ENCODE assay signal across 8 cellular contexts in the genomic region with DNA sequence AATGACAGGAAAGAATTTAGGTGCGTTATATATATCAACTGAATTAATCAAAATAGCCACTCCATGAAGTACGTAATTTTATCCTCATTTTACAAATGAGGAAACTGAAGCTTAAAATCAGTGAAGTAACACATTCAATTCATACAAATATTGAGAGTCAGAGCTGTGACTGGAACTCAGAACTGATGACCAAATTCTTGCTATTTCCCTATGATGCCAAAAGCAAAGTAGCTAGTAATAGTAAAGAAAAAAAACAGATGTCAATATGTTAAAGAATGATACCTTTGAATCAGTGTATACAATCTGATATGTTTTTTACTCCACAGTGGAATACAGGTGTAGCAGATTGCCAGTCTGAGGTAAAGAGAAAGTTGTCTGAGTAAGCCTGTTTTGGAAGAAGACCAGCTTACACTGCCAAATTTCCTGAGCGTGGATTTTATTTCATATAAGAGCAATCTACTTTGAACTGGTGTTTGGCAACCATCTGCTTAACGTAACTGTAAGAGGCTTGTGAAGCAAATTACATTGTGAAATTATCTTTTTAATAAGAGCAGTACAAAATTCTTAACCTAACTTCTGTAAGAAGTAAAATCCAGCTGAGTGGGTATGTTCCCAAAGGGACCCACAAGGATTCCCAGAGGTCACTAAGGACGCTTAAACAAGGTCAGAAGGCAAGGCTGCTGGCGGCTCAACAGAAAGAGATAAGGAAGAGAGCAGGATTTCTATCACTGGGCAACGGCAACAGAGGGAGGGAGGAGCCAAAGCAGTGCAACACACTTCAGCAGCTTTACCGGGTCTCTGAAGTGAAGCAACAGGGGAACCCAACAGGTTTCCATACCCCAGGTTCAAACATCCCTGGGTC.
DNase-seq lines count a peak whose midpoint lies in the region; ATAC-seq and TF ChIP-seq lines count a peak whose summit lies in the region.

No MANE protein-coding gene starts in this region.

- H4K20me1 ChIP-seq in mammary epithelial cell (ENCODE audit: insufficient read depth, low read length) = no peaks in the 10 kb centered on the region

- dilution Hi-C loops in mammary epithelial cell (cut with HindIII; ENCODE audit: low sequenced_read_pairs) = no loop called here

- no peaks in the 10 kb centered on the region for H3K27me3 Mint-ChIP-seq in CD4-positive, CD25-positive, alpha-beta regulatory T cell
- H3K27me3 Mint-ChIP-seq in mesothelial cell of epicardium (ENCODE audit: low read depth) = no peaks in the 10 kb centered on the region

- H3K27ac Mint-ChIP-seq in CD4-positive, CD25-positive, alpha-beta regulatory T cell = peak overlapping the region; percentile 90 to 98 (median 92)
- peak overlapping the region; percentile 58 for H3K27ac Mint-ChIP-seq in mesothelial cell of epicardium

- whole genome bisulfite sequencing in mammary epithelial cell (ENCODE audit: low coverage, missing lambda C conversion rate) = 31% methylated on average over 8 of the region's 8 CpGs

- H3K4me3 ChIP-seq in CD4-positive, CD25-positive, alpha-beta regulatory T cell (ENCODE audit: low read depth, low read length) = peak overlapping the region; percentile 73
- peak overlapping the region; percentile 4 to 20 (median 10) for H3K4me3 ChIP-seq in mammary epithelial cell (replicated peaks in 1 of 3; ENCODE audit: insufficient read depth in 1 of 3, low read depth in 2 of 3, low read length in 3 of 3)

- peak overlapping the region; percentile 71 for H3K27ac ChIP-seq in CD4-positive, CD25-positive, alpha-beta regulatory T cell (ENCODE audit: insufficient read depth, low read length, poor library complexity, severe bottlenecking)
- no peak overlapping the region for H3K27ac ChIP-seq in mammary epithelial cell (ENCODE audit: insufficient read depth, low read depth, low read length)

- no TSS peak for BruUV-seq in mammary epithelial cell (replicated peaks; lab: Mats Ljungman, UMichigan)

- no peak overlapping the region for H3K9ac ChIP-seq in mammary epithelial cell (ENCODE audit: insufficient read depth, low read length)

- no peaks in the 10 kb centered on the region for H3K36me3 Mint-ChIP-seq in CD4-positive, CD25-positive, alpha-beta regulatory T cell
- no peaks in the 10 kb centered on the region for H3K36me3 Mint-ChIP-seq in mesothelial cell of epicardium

- no peaks in the 10 kb centered on the region for H3K79me2 ChIP-seq in mammary epithelial cell (ENCODE audit: insufficient read depth, low read length)

- H3K9me3 ChIP-seq in CD4-positive, CD25-positive, alpha-beta regulatory T cell (ENCODE audit: control insufficient read depth in 2 of 2, low read length in 2 of 2) = no peaks in the 10 kb centered on the region
- H3K9me3 ChIP-seq in mammary epithelial cell (replicated peaks; ENCODE audit: insufficient read depth, low read length) = no peaks in the 10 kb centered on the region

- intact Hi-C loops in mammary epithelial cell (cut with micrococcal nuclease) = no loop called here

- peaks cover 92% of the 10 kb centered on the region for H3K4me1 ChIP-seq in CD4-positive, CD25-positive, alpha-beta regulatory T cell (ENCODE audit: control insufficient read depth, insufficient read depth, low read length, poor library complexity, severe bottlenecking)
- peaks cover 7% of the 10 kb centered on the region for H3K4me1 ChIP-seq in mammary epithelial cell (ENCODE audit: insufficient read depth, low read length)

- H3K27me3 ChIP-seq in CD4-positive, CD25-positive, alpha-beta regulatory T cell (ENCODE audit: control insufficient read depth, insufficient read depth, low read length) = no peaks in the 10 kb centered on the region
- H3K27me3 ChIP-seq in mammary epithelial cell (ENCODE audit: insufficient read depth, low read length) = no peaks in the 10 kb centered on the region

- CTCF ChIA-PET in mammary epithelial cell (lab: Charles Lee; ENCODE audit: low non-redundant PET) = no interaction called here

- peak overlapping the region; percentile 80 for H2AFZ ChIP-seq in mammary epithelial cell (ENCODE audit: low read depth, low read length)

- no peaks in the 10 kb centered on the region for H3K36me3 ChIP-seq in CD4-positive, CD25-positive, alpha-beta regulatory T cell (ENCODE audit: control insufficient read depth, insufficient read depth, low read length)
- H3K36me3 ChIP-seq in mammary epithelial cell (ENCODE audit: insufficient read depth, low read length) = no peaks in the 10 kb centered on the region

- H3K4me3 Mint-ChIP-seq in CD4-positive, CD25-positive, alpha-beta regulatory T cell = peak overlapping the region; percentile 62 to 90 (median 87)
- peak overlapping the region; percentile 40 for H3K4me3 Mint-ChIP-seq in mesothelial cell of epicardium

- H3K4me2 ChIP-seq in mammary epithelial cell (ENCODE audit: insufficient read depth, low read depth, low read length) = peak overlapping the region; percentile 70

- H3K4me1 Mint-ChIP-seq in CD4-positive, CD25-positive, alpha-beta regulatory T cell = peaks cover 62 to 91% (median 74%) of the 10 kb centered on the region in 4 donors
- peaks cover 47% of the 10 kb centered on the region for H3K4me1 Mint-ChIP-seq in mesothelial cell of epicardium

- H3K9me3 Mint-ChIP-seq in CD4-positive, CD25-positive, alpha-beta regulatory T cell = no peaks in the 10 kb centered on the region
- no peaks in the 10 kb centered on the region for H3K9me3 Mint-ChIP-seq in mesothelial cell of epicardium

- in situ Hi-C loops in mammary epithelial cell (cut with MboI; ENCODE audit: low sequenced_read_pairs in 2 of 2) = no loop called here

- ATAC-seq in CD4-positive, CD25-positive, alpha-beta regulatory T cell (ENCODE audit: low read depth in 2 of 2) = peak; percentile 54 to 58
- peak; percentile 68 for ATAC-seq in GM19395 (IDR thresholded peaks at IDR 0.05; ENCODE audit: unreplicated experiment)
- ATAC-seq in HG02981 (IDR thresholded peaks at IDR 0.05; ENCODE audit: unreplicated experiment) = no peak
- no peak for ATAC-seq in HG02885 (IDR thresholded peaks at IDR 0.05; ENCODE audit: poor library complexity, unreplicated experiment)

- no peak for TF ChIP-seq CTCF in mammary epithelial cell (conservative IDR thresholded peaks at IDR 0.05 in 1 of 2, IDR thresholded peaks at IDR 0.05 in 1 of 2; ENCODE audit: extremely low read depth in 1 of 2, insufficient read depth in 1 of 2, low read depth in 1 of 2, low read length in 2 of 2)
- TF ChIP-seq CTCF in mesothelial cell of epicardium (IDR thresholded peaks at IDR 0.05; ENCODE audit: unreplicated experiment) = no peak

- peak; percentile 18 to 51 (median 29) for DNase-seq in CD4-positive, CD25-positive, alpha-beta regulatory T cell
- DNase-seq in NCI-H2107 (lab: John Stamatoyannopoulos, UW) (peak; percentile 4), mammary epithelial cell (peak; percentile 37), mesothelial cell of epicardium (ENCODE audit: low spot score in 2 of 2, unreplicated experiment in 2 of 2) (no peak)
- DNase-seq in activated naive CD4-positive, alpha-beta T cell (lab: John Stamatoyannopoulos, UW) = no peak

Comparison
In these comparisons a context has a peak if more than half of its experiments do, and no peak if none do; other contexts are left out.
1. ATAC-seq: peak in CD4-positive, CD25-positive, alpha-beta regulatory T cell (2 of 2) and GM19395 (single experiment); none in HG02981 (single experiment) and HG02885 (single experiment).
2. DNase-seq: peak in CD4-positive, CD25-positive, alpha-beta regulatory T cell (3 of 3), NCI-H2107 (single experiment) and mammary epithelial cell (single experiment); none in mesothelial cell of epicardium (0 of 2) and activated naive CD4-positive, alpha-beta T cell (0 of 4).